26 cellular contexts compared by ENCODE assay signal in genomic region chr7:80415522-80415921, GRCh38.
DNase-seq lines count a peak whose midpoint lies in the region; ATAC-seq, FAIRE-seq and TF ChIP-seq lines count a peak whose summit lies in the region.
"Had no signal": no experiment of that assay in that cellular context is flagged by ENCODE, and none has a peak within 500 bp of the region (broad histone marks: within the 10 kb centered on the region; RNA-seq: fewer than 3 reads in every experiment).

No MANE protein-coding gene starts in this region.

- no peak overlapping the region for H3K4ac ChIP-seq in IMR-90 (ENCODE audit: low read depth, low read length)

- no peaks in the 10 kb centered on the region for H3K9me1 ChIP-seq in IMR-90 (ENCODE audit: insufficient read depth, low read length)

- H3K14ac ChIP-seq in IMR-90 (replicated peaks; ENCODE audit: low read depth, low read length) = no peak overlapping the region

- no peak overlapping the region for H3K27ac Mint-ChIP-seq in CD4-positive, alpha-beta T cell
- no peak overlapping the region for H3K27ac Mint-ChIP-seq in natural killer cell
- H3K27ac Mint-ChIP-seq: CD4-positive, alpha-beta memory T cell; GM23338 had no signal

- no peak overlapping the region for H2BK15ac ChIP-seq in IMR-90 (ENCODE audit: low read depth, low read length)

- no CpG with 5 or more reads among the region's 1 CpG for WGBS in IMR-90 (ENCODE audit: extremely low coverage in 2 of 2, insufficient read length in 1 of 2), 2 experiments

- no peaks in the 10 kb centered on the region for H3K9me3 ChIP-seq in IMR-90 (ENCODE audit: control insufficient read depth, insufficient read depth, low read length)
- no peaks in the 10 kb centered on the region for H3K9me3 ChIP-seq in CD4-positive, alpha-beta T cell (ENCODE audit: control insufficient read depth, low read length)
- H3K9me3 ChIP-seq: BLaER1, Caco-2, HAP-1 had no signal

- H4K8ac ChIP-seq in IMR-90 (ENCODE audit: low read depth in 2 of 2, low read length in 2 of 2) = no peak overlapping the region

- BruUV-seq in IMR-90 (replicated peaks; lab: Mats Ljungman, UMichigan) = no TSS peak

- no peak overlapping the region for H3K27ac ChIP-seq in IMR-90 (ENCODE audit: insufficient read depth, low read length)
- no peak overlapping the region for H3K27ac ChIP-seq in CD4-positive, alpha-beta T cell (ENCODE audit: low read depth, low read length)
- H3K27ac ChIP-seq: BLaER1, HL-60, RWPE1 had no signal

- no peak overlapping the region for H2AK5ac ChIP-seq in IMR-90 (ENCODE audit: low read depth, low read length)

- H2BK20ac ChIP-seq in IMR-90 (ENCODE audit: low read depth, low read length) = no peak overlapping the region

- POLR2A ChIA-PET in IMR-90 (lab: Charles Lee; ENCODE audit: unreplicated experiment) = interaction anchor here (0.6 kb wide), 1 partner anchor 265 kb away, joined by 3 read pairs; no protein-coding TSS in a partner anchor
- POLR2A ChIA-PET in CD4-positive, alpha-beta T cell (lab: Charles Lee) = no interaction called here

- H2AFZ ChIP-seq in IMR-90 (replicated peaks; ENCODE audit: low read length, poor library complexity) = no peak overlapping the region
- H2AFZ ChIP-seq: GM23338 had no signal

- ATAC-seq in IMR-90 (ENCODE audit: low read depth) (no peak), natural killer cell (no peak)
- ATAC-seq in CD4-positive, alpha-beta T cell (ENCODE audit: poor library complexity) = no peak
- ATAC-seq: GM23338, HepG2 had no signal

- no peaks in the 10 kb centered on the region for H3K4me1 Mint-ChIP-seq in CD4-positive, alpha-beta T cell (ENCODE audit: low read depth)
- H3K4me1 Mint-ChIP-seq in natural killer cell = no peaks in the 10 kb centered on the region
- H3K4me1 Mint-ChIP-seq: CD4-positive, alpha-beta memory T cell had no signal

- TF ChIP-seq RAD21 in IMR-90 (IDR thresholded peaks at IDR 0.05; ENCODE audit: low read length) = no peak

- no peak for FAIRE-seq in bronchial epithelial cell (lab: Jason Lieb, UNC)
- FAIRE-seq: GM12892, GM18507, HepG2 had no signal

- no peak overlapping the region for H3K4me2 ChIP-seq in IMR-90 (ENCODE audit: low read depth, low read length)
- H3K4me2 ChIP-seq: BLaER1, GM23338 had no signal

- no peak for TF ChIP-seq POLR2A in IMR-90 (IDR thresholded peaks at IDR 0.05; ENCODE audit: low read depth, low read length)

- TF ChIP-seq CTCF in IMR-90 (conservative IDR thresholded peaks at IDR 0.05; ENCODE audit: low read depth, low read length) = no peak
- TF ChIP-seq CTCF in bronchial epithelial cell (IDR thresholded peaks at IDR 0.05; ENCODE audit: insufficient read depth, low read length, severe bottlenecking) = no peak
- no peak for TF ChIP-seq CTCF in CD4-positive, alpha-beta T cell (IDR thresholded peaks at IDR 0.05)
- TF ChIP-seq CTCF in natural killer cell (IDR thresholded peaks at IDR 0.05) = no peak

- no peak overlapping the region for H3K4me3 Mint-ChIP-seq in CD4-positive, alpha-beta T cell
- no peak overlapping the region for H3K4me3 Mint-ChIP-seq in natural killer cell
- H3K4me3 Mint-ChIP-seq: CD4-positive, alpha-beta memory T cell; GM23338 had no signal

- no peak overlapping the region for H3K23ac ChIP-seq in IMR-90 (ENCODE audit: low read depth, low read length)

- CTCF ChIA-PET in IMR-90 (lab: Yijun Ruan, JAX) = no interaction called here
- CTCF ChIA-PET in CD4-positive, alpha-beta T cell (lab: Charles Lee) = no interaction called here

- H3K56ac ChIP-seq in IMR-90 (ENCODE audit: extremely low read depth, insufficient read depth, low read length) = no peak overlapping the region

- in situ Hi-C loops in IMR-90 (cut with MboI; ENCODE audit: low sequenced_read_pairs) = no loop called here

- no peaks in the 10 kb centered on the region for H3K9me3 Mint-ChIP-seq in CD4-positive, alpha-beta T cell
- peaks cover 0 to 4% of the 10 kb centered on the region in 2 donors for H3K9me3 Mint-ChIP-seq in natural killer cell
- H3K9me3 Mint-ChIP-seq: GM23338 had no signal

- H3K36me3 Mint-ChIP-seq in CD4-positive, alpha-beta T cell (ENCODE audit: low read depth) = no peaks in the 10 kb centered on the region
- no peaks in the 10 kb centered on the region for H3K36me3 Mint-ChIP-seq in natural killer cell
- H3K36me3 Mint-ChIP-seq: CD4-positive, alpha-beta memory T cell had no signal

- H4K5ac ChIP-seq in IMR-90 (ENCODE audit: low read depth, low read length) = no peak overlapping the region

- dilution Hi-C loops in IMR-90 (cut with HindIII; ENCODE audit: low sequenced_read_pairs, unreplicated experiment) = no loop called here

- H4K91ac ChIP-seq in IMR-90 (ENCODE audit: insufficient read depth, low read depth, low read length) = no peak overlapping the region

- no peaks in the 10 kb centered on the region for H3K27me3 Mint-ChIP-seq in CD4-positive, alpha-beta T cell
- no peaks in the 10 kb centered on the region for H3K27me3 Mint-ChIP-seq in natural killer cell (ENCODE audit: low read depth in 2 of 2)
- H3K27me3 Mint-ChIP-seq: CD4-positive, alpha-beta memory T cell had no signal

- no peaks in the 10 kb centered on the region for H4K20me1 ChIP-seq in IMR-90 (ENCODE audit: insufficient read depth, low read length)
- H4K20me1 ChIP-seq: BLaER1 had no signal

- no peaks in the 10 kb centered on the region for H3K79me1 ChIP-seq in IMR-90 (ENCODE audit: low read depth in 1 of 2, low read length in 2 of 2)

- intact Hi-C loops in IMR-90 (cut with micrococcal nuclease) = no loop called here
- intact Hi-C loops in CD4-positive, alpha-beta T cell (cut with DNase I, micrococcal nuclease) = no loop called here
- intact Hi-C loops in natural killer cell (cut with micrococcal nuclease) = no loop called here

- H2BK120ac ChIP-seq in IMR-90 (ENCODE audit: low read depth, low read length) = no peak overlapping the region

- no peaks in the 10 kb centered on the region for H3K4me1 ChIP-seq in IMR-90 (ENCODE audit: control insufficient read depth, insufficient read depth, low read length)
- H3K4me1 ChIP-seq: Caco-2 had no signal

- H2AK9ac ChIP-seq in IMR-90 (replicated peaks; ENCODE audit: low read depth, low read length, poor library complexity) = no peak overlapping the region

- H3K4me3 ChIP-seq in IMR-90 (ENCODE audit: insufficient read depth, low read depth, low read length) = no peak overlapping the region
- no peak overlapping the region for H3K4me3 ChIP-seq in bronchial epithelial cell (ENCODE audit: low read depth, low read length)
- no peak overlapping the region for H3K4me3 ChIP-seq in skeletal muscle cell (ENCODE audit: low read depth, low read length)
- H3K4me3 ChIP-seq: BLaER1, GM23338, HAP-1 had no signal

- H3K9ac ChIP-seq in IMR-90 (ENCODE audit: low read depth, low read length) = no peak overlapping the region
- H3K9ac ChIP-seq: BLaER1 had no signal

- H3K27me3 ChIP-seq in IMR-90 (ENCODE audit: control insufficient read depth, insufficient read depth, low read length) = no peaks in the 10 kb centered on the region
- H3K27me3 ChIP-seq in bronchial epithelial cell (ENCODE audit: control insufficient read depth, insufficient read depth, low read length) = no peaks in the 10 kb centered on the region
- no peaks in the 10 kb centered on the region for H3K27me3 ChIP-seq in CD4-positive, alpha-beta T cell (ENCODE audit: control insufficient read depth, insufficient read depth, low read length)
- H3K27me3 ChIP-seq: BLaER1 had no signal

- DNase-seq in IMR-90 = peak; percentile 60
- peak; percentile 88 for DNase-seq in bronchial epithelial cell (ENCODE audit: low read depth)
- DNase-seq in fibroblast of peridontal ligament (ENCODE audit: extremely low read depth) = peak; percentile 76
- DNase-seq in skeletal muscle cell (ENCODE audit: low read depth) = peak; percentile 21
- no peak for DNase-seq in CD4-positive, alpha-beta T cell
- no peak for DNase-seq in natural killer cell
- no peak for DNase-seq in activated CD8-positive, alpha-beta memory T cell treated with anti-CD3 and anti-CD28 coated beads, Interleukin-2, amount 50 U/mL, for 48 hours
- DNase-seq: Caco-2; CD4-positive, alpha-beta memory T cell; DND-41; KBM-7; NCI-H1092; NCI-H1436; NCI-H2029; NCI-H226; NCI-H510A treated with DMSO at 0.1 percent for 48 hours; NCI-H748 treated with DMSO at 0.1 percent for 48 hours; SIG-M5 had no signal

- H3K18ac ChIP-seq in IMR-90 (ENCODE audit: low read depth, low read length) = no peak overlapping the region

- H3K36me3 ChIP-seq in IMR-90 (ENCODE audit: control insufficient read depth, insufficient read depth, low read length) = no peaks in the 10 kb centered on the region
- H3K36me3 ChIP-seq in bronchial epithelial cell (ENCODE audit: control insufficient read depth, insufficient read depth, low read length) = no peaks in the 10 kb centered on the region
- H3K36me3 ChIP-seq: BLaER1, HAP-1 had no signal

- H2BK5ac ChIP-seq in IMR-90 (ENCODE audit: low read depth, low read length, poor library complexity, severe bottlenecking) = no peak overlapping the region

TF ChIP-seq in IMR-90, 13 proteins besides CTCF, POLR2A, EP300 and RAD21:
- no peak for TF ChIP-seq MAZ (IDR thresholded peaks at IDR 0.05; ENCODE audit: borderline replicate concordance, low read depth, low read length)

Comparison
In these comparisons a context has a peak if more than half of its experiments do, and no peak if none do; other contexts are left out.
1. DNase-seq: peak in IMR-90 (single experiment), bronchial epithelial cell (single experiment), fibroblast of peridontal ligament (single experiment) and skeletal muscle cell (single experiment); none in CD4-positive, alpha-beta T cell (0 of 10), natural killer cell (single experiment) and activated CD8-positive, alpha-beta memory T cell treated with anti-CD3 and anti-CD28 coated beads, Interleukin-2, amount 50 U/mL, for 48 hours (single experiment).